12 cellular contexts compared by ENCODE assay signal in the genomic region with DNA sequence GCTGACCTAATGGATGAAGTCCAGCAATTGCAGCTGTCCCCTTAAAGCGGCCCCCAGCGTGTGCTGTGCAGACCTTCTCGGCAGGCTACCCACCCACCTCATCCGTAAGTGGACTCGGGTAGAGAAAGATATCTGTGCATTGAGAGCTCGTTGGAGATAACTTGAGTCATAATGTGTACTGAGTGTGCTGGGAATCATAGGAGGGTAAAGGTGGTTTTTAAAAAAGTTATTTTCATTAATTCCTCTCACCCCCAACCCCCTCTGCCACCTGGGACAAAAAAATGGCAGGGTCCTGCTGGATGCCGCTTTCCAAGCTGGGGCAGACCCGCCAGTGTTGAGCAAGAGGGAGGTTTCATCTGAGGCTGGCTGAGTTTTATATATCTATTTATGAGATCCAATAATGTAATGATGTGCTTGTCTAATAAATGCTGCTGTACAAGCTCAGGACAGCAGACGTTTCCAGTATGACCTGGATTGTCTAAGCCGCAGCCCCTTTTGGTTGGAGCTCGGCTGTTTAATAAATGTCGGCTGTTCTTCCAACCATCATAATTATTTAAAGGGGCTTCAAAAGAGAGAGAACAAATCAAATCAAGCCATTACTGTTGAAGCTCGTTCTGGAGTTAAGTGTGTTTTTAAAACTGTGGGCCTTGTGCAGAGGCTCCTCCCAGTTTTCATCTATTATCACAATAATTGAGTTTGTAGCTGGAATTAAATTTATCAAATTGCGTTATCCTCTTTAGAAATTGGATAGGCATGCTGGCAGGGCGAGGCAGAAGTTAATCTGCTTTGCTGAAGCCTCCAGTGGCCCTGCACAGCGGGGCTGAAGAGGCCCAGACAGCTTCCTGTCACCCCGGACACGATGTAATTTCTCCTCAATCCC.
DNase-seq lines count a peak whose midpoint lies in the region; ATAC-seq and TF ChIP-seq lines count a peak whose summit lies in the region.
"Had no signal": no experiment of that assay in that cellular context is flagged by ENCODE, and none has a peak within 500 bp of the region (broad histone marks: within the 10 kb centered on the region; RNA-seq: fewer than 3 reads in every experiment).

No MANE protein-coding gene starts in this region.

- CTCF ChIA-PET in PC-9 (lab: Charles Lee) = interaction anchor here (0.7 kb wide), 1 partner anchor 186 kb away, joined by 3 read pairs; no protein-coding TSS in a partner anchor
- CTCF ChIA-PET in CD4-positive, alpha-beta T cell (lab: Charles Lee) = interaction anchor here (0.9 kb wide), 1 partner anchor 9 kb away, joined by 3 read pairs; no protein-coding TSS in a partner anchor

- no peak for ATAC-seq in CD4-positive, alpha-beta T cell (ENCODE audit: poor library complexity)
- no peak for ATAC-seq in heart right ventricle

- H3K27me3 ChIP-seq in PC-9 (ENCODE audit: insufficient read depth, low read depth) (no peaks in the 10 kb centered on the region), osteoblast (ENCODE audit: insufficient read depth, low read length) (no peaks in the 10 kb centered on the region), heart right ventricle (no peaks in the 10 kb centered on the region)
- no peaks in the 10 kb centered on the region for H3K27me3 ChIP-seq in CD4-positive, alpha-beta T cell (ENCODE audit: control insufficient read depth, insufficient read depth, low read length)
- H3K27me3 ChIP-seq: suprapubic skin had no signal

- no peaks in the 10 kb centered on the region for H3F3A ChIP-seq in PC-9 (ENCODE audit: insufficient read depth, low read depth)

- TF ChIP-seq CTCF in PC-9 (conservative IDR thresholded peaks at IDR 0.05) = no peak
- no peak for TF ChIP-seq CTCF in osteoblast (IDR thresholded peaks at IDR 0.05; ENCODE audit: extremely low read depth, low read depth, low read length)
- no peak for TF ChIP-seq CTCF in CD4-positive, alpha-beta T cell (IDR thresholded peaks at IDR 0.05)
- no peak for TF ChIP-seq CTCF in progenitor cell of endocrine pancreas (IDR thresholded peaks at IDR 0.05; ENCODE audit: unreplicated experiment)
- TF ChIP-seq CTCF in heart right ventricle (IDR thresholded peaks at IDR 0.05) = no peak

- H3K4me3 Mint-ChIP-seq in CD4-positive, alpha-beta T cell = no peak overlapping the region
- no peak overlapping the region for H3K4me3 Mint-ChIP-seq in progenitor cell of endocrine pancreas (ENCODE audit: low read depth)
- H3K4me3 Mint-ChIP-seq: activated CD4-positive, alpha-beta T cell treated with anti-CD3 and anti-CD28 coated beads, Interleukin-2, amount 10 ng/mL, durations not matched to agents 7 days and 5 days had no signal

- peaks cover 2% of the 10 kb centered on the region for H3K4me1 Mint-ChIP-seq in CD4-positive, alpha-beta T cell (ENCODE audit: low read depth)
- H3K4me1 Mint-ChIP-seq in progenitor cell of endocrine pancreas (ENCODE audit: low read depth) = peaks cover 11% of the 10 kb centered on the region

- intact Hi-C loops in PC-9 (cut with micrococcal nuclease; ENCODE audit: unreplicated experiment) (loop anchor here (2.0 kb wide), 1 partner anchor 18 kb away; no protein-coding TSS in a partner anchor), heart right ventricle (cut with DNase I) (no loop called here)
- intact Hi-C loops in CD4-positive, alpha-beta T cell (cut with DNase I, micrococcal nuclease) = no loop called here

- no peaks in the 10 kb centered on the region for H3K9me2 ChIP-seq in PC-9 (ENCODE audit: insufficient read depth)

- H4K20me1 ChIP-seq in PC-9 (ENCODE audit: insufficient read depth) = no peaks in the 10 kb centered on the region
- no peaks in the 10 kb centered on the region for H4K20me1 ChIP-seq in osteoblast (ENCODE audit: insufficient read depth, low read length)

- no peaks in the 10 kb centered on the region for H3K9me3 Mint-ChIP-seq in CD4-positive, alpha-beta T cell
- H3K9me3 Mint-ChIP-seq in progenitor cell of endocrine pancreas (ENCODE audit: low read depth) = no peaks in the 10 kb centered on the region
- H3K9me3 Mint-ChIP-seq: activated CD4-positive, alpha-beta T cell treated with anti-CD3 and anti-CD28 coated beads, Interleukin-2, amount 10 ng/mL, durations not matched to agents 7 days and 5 days had no signal

- H3K4me2 ChIP-seq in PC-9 = peak overlapping the region; percentile 49
- peak overlapping the region; percentile 68 for H3K4me2 ChIP-seq in osteoblast (ENCODE audit: insufficient read depth, low read length)

- no peaks in the 10 kb centered on the region for H3K79me2 ChIP-seq in PC-9 (ENCODE audit: low read depth)
- peaks cover 13% of the 10 kb centered on the region for H3K79me2 ChIP-seq in osteoblast (ENCODE audit: insufficient read depth, low read length)

- H3K27me3 Mint-ChIP-seq in CD4-positive, alpha-beta T cell = no peaks in the 10 kb centered on the region
- peaks cover 2% of the 10 kb centered on the region for H3K27me3 Mint-ChIP-seq in progenitor cell of endocrine pancreas
- H3K27me3 Mint-ChIP-seq: activated CD4-positive, alpha-beta T cell treated with anti-CD3 and anti-CD28 coated beads, Interleukin-2, amount 10 ng/mL, durations not matched to agents 7 days and 5 days had no signal

- peak overlapping the region; percentile 71 for H3K27ac ChIP-seq in PC-9
- peak overlapping the region; percentile 94 for H3K27ac ChIP-seq in osteoblast (ENCODE audit: low read depth, low read length)
- no peak overlapping the region for H3K27ac ChIP-seq in CD4-positive, alpha-beta T cell (ENCODE audit: low read depth, low read length)
- no peak overlapping the region for H3K27ac ChIP-seq in heart right ventricle
- H3K27ac ChIP-seq: suprapubic skin had no signal

- no peak overlapping the region for H3K27ac Mint-ChIP-seq in CD4-positive, alpha-beta T cell
- no peak overlapping the region for H3K27ac Mint-ChIP-seq in progenitor cell of endocrine pancreas
- H3K27ac Mint-ChIP-seq: activated CD4-positive, alpha-beta T cell treated with anti-CD3 and anti-CD28 coated beads, Interleukin-2, amount 10 ng/mL, durations not matched to agents 7 days and 5 days had no signal

- 82 to 85% methylated on average over 18 of the region's 18 CpGs for WGBS in heart right ventricle, 2 donors

- POLR2A ChIA-PET in PC-9 (lab: Charles Lee; ENCODE audit: unreplicated experiment) = interaction anchor here (0.6 kb wide), 1 partner anchor 18 kb away, joined by 6 read pairs; no protein-coding TSS in a partner anchor
- POLR2A ChIA-PET in CD4-positive, alpha-beta T cell (lab: Charles Lee) = no interaction called here

- no TSS peak for BruUV-seq in PC-9 (replicated peaks; lab: Mats Ljungman, UMichigan)

- H3K36me3 Mint-ChIP-seq in CD4-positive, alpha-beta T cell (ENCODE audit: low read depth) = peaks cover 9% of the 10 kb centered on the region
- peaks cover 14% of the 10 kb centered on the region for H3K36me3 Mint-ChIP-seq in progenitor cell of endocrine pancreas (ENCODE audit: insufficient read depth)

- H2AFZ ChIP-seq in PC-9 = no peak overlapping the region
- H2AFZ ChIP-seq in osteoblast (ENCODE audit: low read length) = no peak overlapping the region

- H3K4me3 ChIP-seq in PC-9 (no peak overlapping the region), osteoblast (ENCODE audit: insufficient read depth, low read length) (peak overlapping the region; percentile 9), heart right ventricle (no peak overlapping the region)
- H3K4me3 ChIP-seq: suprapubic skin had no signal

- H3K4me1 ChIP-seq in PC-9 (replicated peaks; ENCODE audit: insufficient read depth) = peaks cover 15% of the 10 kb centered on the region
- peaks cover 42% of the 10 kb centered on the region for H3K4me1 ChIP-seq in osteoblast (ENCODE audit: insufficient read depth, low read length)
- peaks cover 0 to 9% (median 0%) of the 10 kb centered on the region in 9 donors for H3K4me1 ChIP-seq in heart right ventricle
- H3K4me1 ChIP-seq: suprapubic skin had no signal

- H3K9me3 ChIP-seq in PC-9 (ENCODE audit: insufficient read depth, low read depth) (no peaks in the 10 kb centered on the region), osteoblast (ENCODE audit: low read depth, low read length) (no peaks in the 10 kb centered on the region), heart right ventricle (no peaks in the 10 kb centered on the region)
- no peaks in the 10 kb centered on the region for H3K9me3 ChIP-seq in CD4-positive, alpha-beta T cell (ENCODE audit: control insufficient read depth, low read length)
- H3K9me3 ChIP-seq: suprapubic skin had no signal

- DNase-seq in ELR (ENCODE audit: low read depth) = peak; percentile 19
- no peak for DNase-seq in PC-9
- peak; percentile 15 for DNase-seq in dermis blood vessel endothelial cell
- DNase-seq in osteoblast (ENCODE audit: insufficient read length, low spot score, missing footprints) = peak; percentile 69
- DNase-seq in CD4-positive, alpha-beta T cell = no peak
- DNase-seq in progenitor cell of endocrine pancreas (ENCODE audit: low spot score, unreplicated experiment) = no peak
- no peak for DNase-seq in heart right ventricle
- DNase-seq: activated CD4-positive, alpha-beta T cell treated with anti-CD3 and anti-CD28 coated beads, Interleukin-2, amount 10 ng/mL, durations not matched to agents 7 days and 5 days; Calu3; head of caudate nucleus; NCI-H2029 had no signal

- no peaks in the 10 kb centered on the region for H3K36me3 ChIP-seq in PC-9 (ENCODE audit: low read depth)
- H3K36me3 ChIP-seq in osteoblast (ENCODE audit: insufficient read depth, low read length) = no peaks in the 10 kb centered on the region
- peaks cover 0 to 26% (median 0%) of the 10 kb centered on the region in 9 donors for H3K36me3 ChIP-seq in heart right ventricle

Comparison
In these comparisons a context has a peak if more than half of its experiments do, and no peak if none do; other contexts are left out.
1. DNase-seq: peak in ELR (single experiment), dermis blood vessel endothelial cell (single experiment) and osteoblast (single experiment); none in PC-9 (0 of 2), CD4-positive, alpha-beta T cell (0 of 10), progenitor cell of endocrine pancreas (single experiment) and heart right ventricle (0 of 2).
2. H3K27ac ChIP-seq: peak in PC-9 (single experiment) and osteoblast (single experiment); none in CD4-positive, alpha-beta T cell (single experiment) and heart right ventricle (0 of 10).